24 cellular contexts compared by ENCODE assay signal in genomic region chr12:92747151-92747550, GRCh38. TPM values are rescaled to one million over a fixed set of nuclear protein-coding genes. Genes with fewer than 3 reads are reported as not detected.
DNase-seq lines count a peak whose midpoint lies in the region; ATAC-seq, FAIRE-seq and TF ChIP-seq lines count a peak whose summit lies in the region.
"Had no signal": no experiment of that assay in that cellular context is flagged by ENCODE, and none has a peak within 500 bp of the region (broad histone marks: within the 10 kb centered on the region; RNA-seq: fewer than 3 reads in every experiment).

No MANE protein-coding gene starts in this region.

- dilution Hi-C loops in endothelial cell of umbilical vein (cut with MboI; ENCODE audit: extremely low pct_ligation_motif_present, low sequenced_read_pairs) = no loop called here

- DNase-seq in HFFc6 (no peak), RWPE2 (ENCODE audit: low spot score) (no peak), endothelial cell of umbilical vein (ENCODE audit: low read depth, low spot score) (no peak), SIG-M5 treated with dmso at 0.1 percent for 504 hours (lab: John Stamatoyannopoulos, UW; ENCODE audit: unreplicated experiment) (no peak), A172 (ENCODE audit: low spot score) (no peak), hippocampal formation (lab: John Stamatoyannopoulos, UW) (no peak)
- DNase-seq in stimulated activated CD4-positive, alpha-beta T cell treated with anti-CD3 and anti-CD28 coated beads, Interleukin-4, amount 100 ng/mL, for 1 hour = no peak
- DNase-seq: CD4-positive, alpha-beta T cell; COR-L47; DMS79; Karpas-422; MG63; NCI-H1048; NCI-H1436; NCI-H187 treated with DMSO at 0.1 percent for 48 hours; NCI-H226; NCI-H510A treated with DMSO at 0.1 percent for 48 hours; NCI-H774; NK-92 treated with Interleukin-12 subunit alpha and Interleukin-12 subunit beta, amount 100 ng/mL, for 24 hours had no signal

- TF ChIP-seq CTCF in HFFc6 (IDR thresholded peaks at IDR 0.05) = no peak
- TF ChIP-seq CTCF in RWPE2 (IDR thresholded peaks at IDR 0.05; ENCODE audit: poor library complexity, severe bottlenecking) = no peak
- no peak for TF ChIP-seq CTCF in endothelial cell of umbilical vein (IDR thresholded peaks at IDR 0.05; ENCODE audit: extremely low read depth in 1 of 2, insufficient read depth in 1 of 2, low read depth in 1 of 2, low read length in 2 of 2)

- no peak for TF ChIP-seq POLR2A in endothelial cell of umbilical vein (IDR thresholded peaks at IDR 0.05; ENCODE audit: low read depth, low read length)

- POLR2A ChIA-PET in endothelial cell of umbilical vein (lab: Charles Lee) = no interaction called here

- H3K9ac ChIP-seq in endothelial cell of umbilical vein (replicated peaks; ENCODE audit: extremely low read depth, insufficient read depth, low read length) = no peak overlapping the region
- H3K9ac ChIP-seq: BLaER1 had no signal

- ATAC-seq in RWPE2 (ENCODE audit: low read depth) = no peak
- ATAC-seq: Panc1 had no signal

- H3K27ac ChIP-seq in ACC112 (ENCODE audit: low read depth, low read length) = peak overlapping the region; percentile 90
- H3K27ac ChIP-seq in RWPE2 (ENCODE audit: poor library complexity, severe bottlenecking) = peak overlapping the region; percentile 71
- H3K27ac ChIP-seq in endothelial cell of umbilical vein (ENCODE audit: insufficient read depth, low read depth, low read length) = peak overlapping the region; percentile 93
- H3K27ac ChIP-seq: BLaER1 had no signal

- no TSS peak for BruUV-seq in endothelial cell of umbilical vein (replicated peaks; lab: Mats Ljungman, UMichigan)

- H3K36me3 Mint-ChIP-seq in HFFc6 (ENCODE audit: low read depth) = no peaks in the 10 kb centered on the region

- no peak overlapping the region for H3K4me3 Mint-ChIP-seq in HFFc6
- H3K4me3 Mint-ChIP-seq: CD4-positive, alpha-beta T cell had no signal

- intact Hi-C loops in endothelial cell of umbilical vein (cut with micrococcal nuclease) = loop anchor here (2.0 to 10.0 kb wide), 2 partner anchors 32 to 178 kb away; partner anchors contain the start of gene EEA1

- H2AFZ ChIP-seq in ACC112 (ENCODE audit: low read length, unreplicated experiment) = peak overlapping the region; percentile 57
- H2AFZ ChIP-seq in endothelial cell of umbilical vein (ENCODE audit: low read depth, low read length) = no peak overlapping the region

- no peaks in the 10 kb centered on the region; the same call in none of the 2 replicates for H3K27me3 Mint-ChIP-seq in HFFc6 (ENCODE audit: insufficient read depth)

- H3K9me1 ChIP-seq in endothelial cell of umbilical vein (replicated peaks; ENCODE audit: control insufficient read depth, extremely low read depth, insufficient read depth, low read length) = no peaks in the 10 kb centered on the region

- H3K4me3 ChIP-seq in ACC112 (ENCODE audit: low read depth, low read length) = no peak overlapping the region
- H3K4me3 ChIP-seq in RWPE2 (ENCODE audit: severe bottlenecking) = no peak overlapping the region
- H3K4me3 ChIP-seq in endothelial cell of umbilical vein (replicated peaks in 1 of 3; ENCODE audit: insufficient read depth in 1 of 3, low read depth in 1 of 3, low read length in 3 of 3) = no peak overlapping the region
- H3K4me3 ChIP-seq: A549, BLaER1, MG63, SJSA1 had no signal

- no peaks in the 10 kb centered on the region for H3K27me3 ChIP-seq in ACC112 (ENCODE audit: insufficient read depth, low read length)
- H3K27me3 ChIP-seq in RWPE2 (ENCODE audit: insufficient read depth, poor library complexity, severe bottlenecking) = no peaks in the 10 kb centered on the region
- no peaks in the 10 kb centered on the region for H3K27me3 ChIP-seq in endothelial cell of umbilical vein (ENCODE audit: control insufficient read depth in 2 of 2, insufficient read depth in 2 of 2, low read length in 2 of 2)
- H3K27me3 ChIP-seq: BLaER1, MG63, SJSA1 had no signal

- CTCF ChIA-PET in endothelial cell of umbilical vein (lab: Charles Lee) = interaction anchor here (1.7 kb wide), 1 partner anchor 153 kb away, joined by 4 read pairs; no protein-coding TSS in a partner anchor

- H3K79me2 ChIP-seq in ACC112 (ENCODE audit: control insufficient read depth, insufficient read depth, low read length, unreplicated experiment) (no peaks in the 10 kb centered on the region), endothelial cell of umbilical vein (ENCODE audit: control insufficient read depth, insufficient read depth, low read length) (no peaks in the 10 kb centered on the region)

- no peaks in the 10 kb centered on the region for H3K36me3 ChIP-seq in ACC112 (ENCODE audit: insufficient read depth, low read length)
- no peaks in the 10 kb centered on the region for H3K36me3 ChIP-seq in RWPE2 (ENCODE audit: low read depth)
- no peaks in the 10 kb centered on the region for H3K36me3 ChIP-seq in endothelial cell of umbilical vein (ENCODE audit: control insufficient read depth in 2 of 2, extremely low read depth in 1 of 2, insufficient read depth in 2 of 2, low read length in 2 of 2)
- H3K36me3 ChIP-seq: BLaER1, MG63, SJSA1 had no signal

- H3K4me1 ChIP-seq in ACC112 (ENCODE audit: control insufficient read depth, insufficient read depth, low read length, unreplicated experiment) (peaks cover 27% of the 10 kb centered on the region), RWPE2 (ENCODE audit: insufficient read depth, poor library complexity, severe bottlenecking) (peaks cover 20% of the 10 kb centered on the region), endothelial cell of umbilical vein (ENCODE audit: control insufficient read depth, extremely low read depth, insufficient read depth, low read length) (peaks cover 25% of the 10 kb centered on the region)
- H3K4me1 ChIP-seq: BLaER1 had no signal

- no peaks in the 10 kb centered on the region for H3K9me3 ChIP-seq in RWPE2 (ENCODE audit: severe bottlenecking)
- H3K9me3 ChIP-seq in endothelial cell of umbilical vein (replicated peaks; ENCODE audit: control insufficient read depth, insufficient read depth, low read length) = no peaks in the 10 kb centered on the region
- H3K9me3 ChIP-seq: A549, BLaER1, MG63, SJSA1 had no signal

- H3K9me3 Mint-ChIP-seq in HFFc6 = no peaks in the 10 kb centered on the region
- H3K9me3 Mint-ChIP-seq: CD4-positive, alpha-beta T cell had no signal

- H3K4me2 ChIP-seq in endothelial cell of umbilical vein (ENCODE audit: insufficient read depth, low read length) = no peak overlapping the region
- H3K4me2 ChIP-seq: BLaER1 had no signal

- H4K20me1 ChIP-seq in endothelial cell of umbilical vein (replicated peaks; ENCODE audit: control insufficient read depth, extremely low read depth, insufficient read depth, low read length) = no peaks in the 10 kb centered on the region
- H4K20me1 ChIP-seq: BLaER1 had no signal

- H3K4me1 Mint-ChIP-seq in HFFc6 (ENCODE audit: low read depth) = peaks cover 28% of the 10 kb centered on the region

- H3K27ac Mint-ChIP-seq in HFFc6 = peak overlapping the region; percentile 87
- H3K27ac Mint-ChIP-seq: CD4-positive, alpha-beta T cell had no signal

- FAIRE-seq in endothelial cell of umbilical vein (lab: Jason Lieb, UNC) = no peak
- FAIRE-seq: A549 had no signal

TF ChIP-seq in endothelial cell of umbilical vein, 7 proteins besides CTCF, POLR2A, EP300 and RAD21:
- TF ChIP-seq JUN (IDR thresholded peaks at IDR 0.05; ENCODE audit: borderline replicate concordance, insufficient read depth, insufficient read length, low read depth) (no peak), EZH2 (IDR thresholded peaks at IDR 0.05; ENCODE audit: borderline replicate concordance, low read depth, low read length, severe bottlenecking) (no peak), MAX (IDR thresholded peaks at IDR 0.05; ENCODE audit: insufficient read depth, insufficient read length) (no peak), MYC (IDR thresholded peaks at IDR 0.05; ENCODE audit: low read depth, low read length) (no peak), GATA2 (IDR thresholded peaks at IDR 0.05; ENCODE audit: insufficient read depth, insufficient read length, low read depth, low read length) (no peak), POLR2AphosphoS5 (IDR thresholded peaks at IDR 0.05; ENCODE audit: insufficient read depth, low read depth, low read length) (no peak), FOS (IDR thresholded peaks at IDR 0.05; ENCODE audit: borderline replicate concordance, insufficient read depth, low read length) (no peak)

RNA-seq across cellular contexts. Expression of gene PLEKHG7, which starts 44.4 kb away (rescaled TPM):
- total RNA-seq in HFFc6 (2021; fragmentation: NEBNext Ultra II Directional; extraction: Animal tissue kit (Norgen Biotek cat#: 25700)) = under 1 TPM in 1 of 6 experiments, not detected in 5; 0.06 TPM
- total RNA-seq in endothelial cell of umbilical vein = not detected in 2 replicates
- polyA plus RNA-seq in endothelial cell of umbilical vein = not detected in 2 replicates
- not detected in 2 replicates for polyA plus RNA-seq in endothelial cell of umbilical vein (2011; cell fraction: cytosol; rRNA removed)
- polyA plus RNA-seq in endothelial cell of umbilical vein (2011; cell fraction: nucleus; rRNA removed) = not detected in 2 replicates
- not detected in 2 replicates for polyA plus RNA-seq in endothelial cell of umbilical vein (2012)
- polyA minus RNA-seq in endothelial cell of umbilical vein = not detected in 2 replicates
- polyA minus RNA-seq in endothelial cell of umbilical vein (2011; cell fraction: cytosol; rRNA and poly(A)+ RNA removed) = not detected
- polyA minus RNA-seq in endothelial cell of umbilical vein (2011; cell fraction: nucleus; rRNA and poly(A)+ RNA removed) = not detected in 2 replicates
- not detected in 2 replicates for total RNA-seq in A172 (2014; rRNA removed; shearing (Covaris generic))
- total RNA-seq: CD4-positive, alpha-beta T cell; SJSA1 had no signal
